Comparison of ENCODE assay signal across 10 cellular contexts in the genomic region with DNA sequence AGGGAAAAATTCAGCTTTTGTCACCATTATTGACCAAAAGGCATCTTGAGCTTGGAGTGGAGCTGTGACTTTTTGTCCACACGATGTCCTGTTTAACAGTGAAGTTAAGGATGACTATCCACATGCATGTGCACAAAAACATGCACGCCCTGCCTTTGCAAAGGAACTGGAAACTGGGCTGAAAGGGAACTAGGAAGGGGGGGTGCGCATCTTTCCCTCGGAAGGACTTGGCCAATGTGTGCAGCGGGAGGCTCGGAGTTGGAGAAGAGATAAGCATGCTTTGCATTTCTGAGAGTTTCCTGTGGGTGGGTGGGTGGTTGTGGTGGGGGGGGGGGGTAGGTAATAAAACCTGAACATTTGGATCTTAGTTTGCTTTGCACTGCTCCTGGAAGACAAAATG. TPM values are rescaled to one million over a fixed set of nuclear protein-coding genes. Genes with fewer than 3 reads are reported as not detected.
DNase-seq lines count a peak whose midpoint lies in the region; ATAC-seq and TF ChIP-seq lines count a peak whose summit lies in the region.
"Had no signal": no experiment of that assay in that cellular context is flagged by ENCODE, and none has a peak within 500 bp of the region (broad histone marks: within the 10 kb centered on the region; RNA-seq: fewer than 3 reads in every experiment).

No MANE protein-coding gene starts in this region.

- peak overlapping the region; percentile 77 for H2AFZ ChIP-seq in GM23248

- H3K36me3 ChIP-seq in GM23248 (ENCODE audit: low read depth) = no peaks in the 10 kb centered on the region
- no peaks in the 10 kb centered on the region for H3K36me3 ChIP-seq in SJSA1

- H3K9me3 ChIP-seq in GM23248 (ENCODE audit: low read depth) = no peaks in the 10 kb centered on the region
- H3K9me3 ChIP-seq in SJSA1 (replicated peaks) = no peaks in the 10 kb centered on the region

- H3K27ac ChIP-seq in GM23248 = peak overlapping the region; percentile 25; the same call in 1 of the 2 replicates
- 0 out of 2 replicates have a peak overlapping the region, but pooled peaks have one; percentile 35 for H3K27ac ChIP-seq in SJSA1

- in situ Hi-C loops in GM23248 (cut with MboI) = no loop called here

- peaks cover 56% of the 10 kb centered on the region for H3K79me2 ChIP-seq in GM23248 (ENCODE audit: insufficient read depth)

- H3K27me3 ChIP-seq in GM23248 (replicated peaks; ENCODE audit: insufficient read depth) = no peaks in the 10 kb centered on the region
- H3K27me3 ChIP-seq in SJSA1 (replicated peaks) = no peaks in the 10 kb centered on the region

- peak overlapping the region; percentile 90 for H3K4me3 ChIP-seq in GM23248
- H3K4me3 ChIP-seq in SJSA1 = peak overlapping the region; percentile 56
- H3K4me3 ChIP-seq in fibroblast of the aortic adventitia (ENCODE audit: low read depth, low read length) = peak overlapping the region; percentile 66
- H3K4me3 ChIP-seq in skeletal muscle cell (ENCODE audit: low read depth, low read length) = peak overlapping the region; percentile 63

- peak overlapping the region; percentile 82 for H3K9ac ChIP-seq in GM23248

- no peaks in the 10 kb centered on the region for H4K20me1 ChIP-seq in GM23248 (ENCODE audit: insufficient read depth)

- WGBS in GM23248 (ENCODE audit: low coverage in 1 of 2, low lambda C conversion rate in 2 of 2, missing lambda C conversion rate in 2 of 2), 2 experiments = 0 to 2% methylated on average over 6 of the region's 6 CpGs

- peaks cover 10% of the 10 kb centered on the region; the same call in 1 of the 2 replicates for H3F3A ChIP-seq in GM23248 (ENCODE audit: insufficient read depth)

- H3K9me2 ChIP-seq in GM23248 (ENCODE audit: insufficient read depth) = no peaks in the 10 kb centered on the region

- no peak for ATAC-seq in GM18870 (IDR thresholded peaks at IDR 0.05; ENCODE audit: unreplicated experiment)
- no peak for ATAC-seq in HG03354 (IDR thresholded peaks at IDR 0.05; ENCODE audit: poor library complexity, severe bottlenecking, unreplicated experiment)
- ATAC-seq: activated T-cell treated with anti-CD3 and anti-CD28 coated beads, Interleukin-2, amount 50 U/mL, for 4 hours had no signal

- peak; percentile 60 for DNase-seq in GM23248
- DNase-seq in SJSA1 (ENCODE audit: low read depth in 1 of 2, low spot score in 2 of 2) = no peak
- no peak for DNase-seq in fibroblast of the aortic adventitia (ENCODE audit: low read depth)
- DNase-seq in skeletal muscle cell (ENCODE audit: low read depth) = no peak
- no peak for DNase-seq in GM19238 (ENCODE audit: insufficient read length, low spot score)
- DNase-seq: activated B cell treated with CpG ODN at 0.5 μM for 24 hours; activated T-cell treated with anti-CD3 and anti-CD28 coated beads, Interleukin-2, amount 50 U/mL, for 4 hours; NCI-H1930 had no signal

- H3K4me2 ChIP-seq in GM23248 (ENCODE audit: unreplicated experiment) = peak overlapping the region; percentile 85

- H3K4me1 ChIP-seq in GM23248 (ENCODE audit: insufficient read depth) (peaks cover 48% of the 10 kb centered on the region), SJSA1 (replicated peaks) (peaks cover 50% of the 10 kb centered on the region)

- TF ChIP-seq CTCF in fibroblast of the aortic adventitia (IDR thresholded peaks at IDR 0.05; ENCODE audit: insufficient read depth, low read length) = no peak

RNA-seq across cellular contexts. Expression of gene KIRREL3, which starts 0.4 kb away (rescaled TPM):
- total RNA-seq in GM23248 (2014; rRNA removed; shearing (Covaris generic)) = 31.1 and 35.6 TPM in 2 replicates
- 16.1 and 17.5 TPM in 2 replicates for polyA plus RNA-seq in GM23248 (2016; fragmentation: Nextera tagmentation; extraction: Ambion mirVana)
- 5.3 and 5.5 TPM in 2 replicates for total RNA-seq in SJSA1 (2014; rRNA removed; shearing (Covaris generic))
- 0.08 and 0.45 TPM in 2 replicates for total RNA-seq in fibroblast of the aortic adventitia (ENCODE audit: low replicate concordance)
- total RNA-seq: activated B cell treated with CpG ODN at 0.5 μM for 24 hours; activated T-cell treated with anti-CD3 and anti-CD28 coated beads, Interleukin-2, amount 50 U/mL, for 4 hours had no signal
